Comparison of ENCODE assay signal across 19 cellular contexts in the genomic region with DNA sequence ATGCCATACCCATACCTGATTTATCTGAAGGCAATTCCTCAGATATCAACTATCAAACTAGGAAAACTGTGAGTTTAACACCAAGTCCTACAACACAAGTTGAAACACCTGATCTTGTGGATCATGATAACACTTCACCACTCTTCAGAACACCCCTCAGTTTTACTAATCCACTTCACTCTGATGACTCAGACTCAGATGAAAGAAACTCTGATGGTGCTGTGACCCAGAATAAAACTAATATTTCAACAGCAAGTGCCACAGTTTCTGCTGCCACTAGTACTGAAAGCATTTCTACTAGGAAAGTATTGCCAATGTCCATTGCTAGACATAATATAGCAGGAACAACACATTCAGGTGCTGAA.
A peak's percentile ranks its signal among the peaks of the same experiment; 100 is the strongest.
DNase-seq lines count a peak whose midpoint lies in the region; ATAC-seq, FAIRE-seq and TF ChIP-seq lines count a peak whose summit lies in the region.
"Had no signal": no experiment of that assay in that cellular context is flagged by ENCODE, and none has a peak within 500 bp of the region (broad histone marks: within the 10 kb centered on the region; RNA-seq: fewer than 3 reads in every experiment).

No MANE protein-coding gene starts in this region.

- H3K36me3 Mint-ChIP-seq in activated naive CD8-positive, alpha-beta T cell treated with anti-CD3 and anti-CD28 coated beads, Interleukin-2, amount 50 U/mL, for 24 hours (ENCODE audit: low read depth), result peaks cover 7% of the 10 kb centered on the region
- no peaks in the 10 kb centered on the region for H3K36me3 Mint-ChIP-seq in activated naive CD8-positive, alpha-beta T cell treated with anti-CD3 and anti-CD28 coated beads for 36 hours
- H3K36me3 Mint-ChIP-seq in activated T-helper 1 cell treated with anti-CD3 and anti-CD28 coated beads, Interleukin-12 subunit alpha, Interleukin-12 subunit beta, Interleukin-2, Interleukin-4 antibody, amounts not matched to agents 30 ng/mL and 10 ng/mL and 1 ng/mL, durations not matched to agents 14 hours and 24 hours and 36 hours (ENCODE audit: low read depth), result no peaks in the 10 kb centered on the region

- no peaks in the 10 kb centered on the region for H3K9me3 ChIP-seq in hepatocyte (ENCODE audit: low read depth)
- no peaks in the 10 kb centered on the region for H3K9me3 ChIP-seq in upper lobe of right lung
- H3K9me3 ChIP-seq: colonic mucosa, psoas muscle, transverse colon had no signal

- H3K27ac ChIP-seq in hepatocyte (peak overlapping the region; percentile 62), upper lobe of right lung (peak overlapping the region; percentile 20)
- H3K27ac ChIP-seq: colonic mucosa, neural progenitor cell, psoas muscle, transverse colon had no signal

- peaks cover 7% of the 10 kb centered on the region for H3K36me3 ChIP-seq in hepatocyte (replicated peaks; ENCODE audit: insufficient read depth, low read depth)
- H3K36me3 ChIP-seq in upper lobe of right lung, result peaks cover 80% of the 10 kb centered on the region
- H3K36me3 ChIP-seq: colonic mucosa had no signal

- H3K27me3 Mint-ChIP-seq in activated naive CD8-positive, alpha-beta T cell treated with anti-CD3 and anti-CD28 coated beads, Interleukin-2, amount 50 U/mL, for 24 hours, result no peaks in the 10 kb centered on the region
- no peaks in the 10 kb centered on the region for H3K27me3 Mint-ChIP-seq in activated naive CD8-positive, alpha-beta T cell treated with anti-CD3 and anti-CD28 coated beads for 36 hours
- no peaks in the 10 kb centered on the region for H3K27me3 Mint-ChIP-seq in activated T-helper 1 cell treated with anti-CD3 and anti-CD28 coated beads, Interleukin-12 subunit alpha, Interleukin-12 subunit beta, Interleukin-2, Interleukin-4 antibody, amounts not matched to agents 30 ng/mL and 10 ng/mL and 1 ng/mL, durations not matched to agents 14 hours and 24 hours and 36 hours (ENCODE audit: insufficient read depth)

- DNase-seq in activated naive CD8-positive, alpha-beta T cell treated with anti-CD3 and anti-CD28 coated beads, Interleukin-2, amount 50 U/mL, for 24 hours, result no peak
- no peak for DNase-seq in activated naive CD8-positive, alpha-beta T cell treated with anti-CD3 and anti-CD28 coated beads for 36 hours
- DNase-seq in RKO (ENCODE audit: low spot score), result peak; percentile 28
- DNase-seq in hepatocyte (ENCODE audit: low spot score), result no peak
- DNase-seq in upper lobe of right lung, result no peak
- DNase-seq in activated T-helper 1 cell treated with anti-CD3 and anti-CD28 coated beads, Interleukin-12 subunit alpha, Interleukin-12 subunit beta, Interleukin-2, Interleukin-4 antibody, amounts not matched to agents 30 ng/mL and 10 ng/mL and 1 ng/mL, durations not matched to agents 14 hours and 24 hours and 36 hours (ENCODE audit: low spot score), result no peak
- no peak for DNase-seq in RCC 7860 (ENCODE audit: low spot score)
- DNase-seq: anterior cingulate cortex; CD8-positive, alpha-beta T cell; colonic mucosa; foreskin melanocyte; kidney glomerular epithelial cell; NCI-H524 treated with DMSO at 0.1 percent for 48 hours; psoas muscle; transverse colon had no signal

- no peaks in the 10 kb centered on the region for H4K20me1 ChIP-seq in hepatocyte (ENCODE audit: insufficient read depth, poor library complexity, severe bottlenecking)

- H3K4me3 ChIP-seq in hepatocyte (no peak overlapping the region), upper lobe of right lung (no peak overlapping the region)
- H3K4me3 ChIP-seq: colonic mucosa, neural progenitor cell, psoas muscle, transverse colon had no signal

- H3K79me2 ChIP-seq in hepatocyte, result no peaks in the 10 kb centered on the region

- no peak for FAIRE-seq in RCC 7860 (lab: Jason Lieb, UNC)
- FAIRE-seq: H1 had no signal

- peak; percentile 46 for ATAC-seq in activated naive CD8-positive, alpha-beta T cell treated with anti-CD3 and anti-CD28 coated beads, Interleukin-2, amount 50 U/mL, for 24 hours
- ATAC-seq in upper lobe of right lung (peak; percentile 79), GM21786 (IDR thresholded peaks at IDR 0.05; ENCODE audit: unreplicated experiment) (no peak)
- ATAC-seq: CD8-positive, alpha-beta T cell; psoas muscle had no signal

- H3K27me3 ChIP-seq in hepatocyte (no peaks in the 10 kb centered on the region), upper lobe of right lung (no peaks in the 10 kb centered on the region)
- H3K27me3 ChIP-seq: colonic mucosa, neural progenitor cell, transverse colon had no signal

- H3K4me1 ChIP-seq in hepatocyte (ENCODE audit: insufficient read depth) (peaks cover 7% of the 10 kb centered on the region), upper lobe of right lung (no peaks in the 10 kb centered on the region)
- H3K4me1 ChIP-seq: colonic mucosa, neural progenitor cell, psoas muscle, transverse colon had no signal

- no peak overlapping the region for H3K27ac Mint-ChIP-seq in activated naive CD8-positive, alpha-beta T cell treated with anti-CD3 and anti-CD28 coated beads, Interleukin-2, amount 50 U/mL, for 24 hours
- H3K27ac Mint-ChIP-seq in activated naive CD8-positive, alpha-beta T cell treated with anti-CD3 and anti-CD28 coated beads for 36 hours, result no peak overlapping the region
- H3K27ac Mint-ChIP-seq in activated T-helper 1 cell treated with anti-CD3 and anti-CD28 coated beads, Interleukin-12 subunit alpha, Interleukin-12 subunit beta, Interleukin-2, Interleukin-4 antibody, amounts not matched to agents 30 ng/mL and 10 ng/mL and 1 ng/mL, durations not matched to agents 14 hours and 24 hours and 36 hours, result no peak overlapping the region
- H3K27ac Mint-ChIP-seq: CD8-positive, alpha-beta T cell; neural progenitor cell; T-helper 2 cell treated with Interferon-gamma antibody and Interleukin-4, amounts not matched to agents 5 μg/mL and 100 μg/mL, for 36 hours had no signal

- H3K4me1 Mint-ChIP-seq in activated naive CD8-positive, alpha-beta T cell treated with anti-CD3 and anti-CD28 coated beads, Interleukin-2, amount 50 U/mL, for 24 hours, result no peaks in the 10 kb centered on the region
- H3K4me1 Mint-ChIP-seq in activated naive CD8-positive, alpha-beta T cell treated with anti-CD3 and anti-CD28 coated beads for 36 hours, result peaks cover 4% of the 10 kb centered on the region
- no peaks in the 10 kb centered on the region for H3K4me1 Mint-ChIP-seq in activated T-helper 1 cell treated with anti-CD3 and anti-CD28 coated beads, Interleukin-12 subunit alpha, Interleukin-12 subunit beta, Interleukin-2, Interleukin-4 antibody, amounts not matched to agents 30 ng/mL and 10 ng/mL and 1 ng/mL, durations not matched to agents 14 hours and 24 hours and 36 hours (ENCODE audit: low read depth)
- H3K4me1 Mint-ChIP-seq: neural progenitor cell had no signal

- intact Hi-C loops in upper lobe of right lung (cut with DNase I), result no loop called here
- intact Hi-C loops in activated T-helper 1 cell treated with anti-CD3 and anti-CD28 coated beads, Interleukin-12 subunit alpha, Interleukin-12 subunit beta, Interleukin-2, Interleukin-4 antibody, amounts not matched to agents 30 ng/mL and 10 ng/mL and 1 ng/mL, durations not matched to agents 14 hours and 24 hours and 36 hours (cut with micrococcal nuclease), result no loop called here

- no peak overlapping the region for H2AFZ ChIP-seq in hepatocyte
- H2AFZ ChIP-seq: neural progenitor cell had no signal

- no peak overlapping the region for H3K4me2 ChIP-seq in hepatocyte
- H3K4me2 ChIP-seq: neural progenitor cell had no signal

- no peak for TF ChIP-seq CTCF in hepatocyte (IDR thresholded peaks at IDR 0.05; ENCODE audit: poor library complexity)
- no peak for TF ChIP-seq CTCF in upper lobe of right lung (IDR thresholded peaks at IDR 0.05)

- H3K9me3 Mint-ChIP-seq in activated naive CD8-positive, alpha-beta T cell treated with anti-CD3 and anti-CD28 coated beads, Interleukin-2, amount 50 U/mL, for 24 hours, result no peaks in the 10 kb centered on the region
- H3K9me3 Mint-ChIP-seq in activated naive CD8-positive, alpha-beta T cell treated with anti-CD3 and anti-CD28 coated beads for 36 hours, result no peaks in the 10 kb centered on the region
- H3K9me3 Mint-ChIP-seq in activated T-helper 1 cell treated with anti-CD3 and anti-CD28 coated beads, Interleukin-12 subunit alpha, Interleukin-12 subunit beta, Interleukin-2, Interleukin-4 antibody, amounts not matched to agents 30 ng/mL and 10 ng/mL and 1 ng/mL, durations not matched to agents 14 hours and 24 hours and 36 hours, result no peaks in the 10 kb centered on the region
- H3K9me3 Mint-ChIP-seq: CD8-positive, alpha-beta T cell; neural progenitor cell; T-helper 2 cell treated with Interferon-gamma antibody and Interleukin-4, amounts not matched to agents 5 μg/mL and 100 μg/mL, for 36 hours had no signal

- H3K4me3 Mint-ChIP-seq in activated naive CD8-positive, alpha-beta T cell treated with anti-CD3 and anti-CD28 coated beads, Interleukin-2, amount 50 U/mL, for 24 hours, result no peak overlapping the region
- no peak overlapping the region for H3K4me3 Mint-ChIP-seq in activated naive CD8-positive, alpha-beta T cell treated with anti-CD3 and anti-CD28 coated beads for 36 hours
- H3K4me3 Mint-ChIP-seq in activated T-helper 1 cell treated with anti-CD3 and anti-CD28 coated beads, Interleukin-12 subunit alpha, Interleukin-12 subunit beta, Interleukin-2, Interleukin-4 antibody, amounts not matched to agents 30 ng/mL and 10 ng/mL and 1 ng/mL, durations not matched to agents 14 hours and 24 hours and 36 hours, result no peak overlapping the region
- H3K4me3 Mint-ChIP-seq: CD8-positive, alpha-beta T cell; neural progenitor cell; T-helper 2 cell treated with Interferon-gamma antibody and Interleukin-4, amounts not matched to agents 5 μg/mL and 100 μg/mL, for 36 hours had no signal

- no peaks in the 10 kb centered on the region for H3K9me2 ChIP-seq in hepatocyte (replicated peaks; ENCODE audit: insufficient read depth)
